18 cellular contexts compared by ENCODE assay signal in the genomic region with DNA sequence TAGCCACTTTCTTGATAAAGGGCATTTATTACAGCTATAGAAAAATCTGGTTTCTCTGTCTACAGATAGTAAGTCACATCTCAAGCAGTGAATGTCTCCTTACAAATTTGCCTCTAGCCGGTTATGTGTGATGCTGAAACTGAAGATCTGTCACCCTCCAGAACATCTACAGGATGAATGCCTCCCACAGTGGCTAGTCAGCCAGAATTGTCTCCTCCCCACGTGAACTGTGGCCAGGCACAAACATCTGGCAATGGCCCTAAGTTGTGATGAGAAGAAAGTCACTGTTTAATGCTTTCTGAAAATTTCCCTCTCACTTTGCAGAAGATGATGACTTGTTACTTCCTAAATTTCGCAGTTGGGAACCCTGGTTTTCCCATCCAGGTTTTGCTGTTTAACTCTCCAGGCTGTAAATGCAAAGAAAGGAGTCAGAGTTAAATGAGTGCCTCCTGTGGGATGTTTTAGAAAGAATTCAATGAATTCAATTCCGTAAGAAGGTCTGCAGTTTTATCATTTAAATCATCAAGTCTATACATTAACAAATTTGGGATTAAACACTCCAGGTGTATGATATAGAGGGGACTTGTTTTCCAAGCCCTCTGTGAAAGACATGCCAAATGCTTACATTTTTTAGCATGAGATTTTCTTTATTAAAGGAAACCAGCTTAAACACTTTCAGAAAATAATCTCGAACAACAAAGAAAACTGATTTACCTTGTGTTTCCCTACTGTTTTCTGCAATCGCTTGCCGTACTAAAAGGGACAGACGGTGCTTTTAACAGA.
"Had no signal": no experiment of that assay in that cellular context is flagged by ENCODE, and none has a peak within 500 bp of the region (broad histone marks: within the 10 kb centered on the region; RNA-seq: fewer than 3 reads in every experiment).

No MANE protein-coding gene starts in this region.

- H3K9me3 Mint-ChIP-seq: immature natural killer cell; stimulated activated effector memory CD8-positive, alpha-beta T cell treated with anti-CD3 and anti-CD28 coated beads, Interleukin-12 subunit alpha, Interleukin-12 subunit beta, amount 100 ng/mL, for 72 hours; stimulated activated naive CD8-positive, alpha-beta T cell treated with anti-CD3 and anti-CD28 coated beads, Interleukin-15, Interleukin-2, amounts not matched to agents 100 ng/mL and 50 ng/mL, for 24 hours had no signal

- DNase-seq: colonic mucosa; dermis blood vessel endothelial cell; foreskin keratinocyte; immature natural killer cell; mesendoderm; naive thymus-derived CD4-positive, alpha-beta T cell; nephron progenitor cell; ovary; right lobe of liver; stimulated activated CD4-positive, alpha-beta T cell treated with anti-CD3 and anti-CD28 coated beads, Interleukin-4, amount 100 ng/mL, for 1 hour; stimulated activated CD8-positive, alpha-beta memory T cell treated with anti-CD3 and anti-CD28 coated beads, Interleukin-4, amount 100 ng/mL, for 48 hours; upper lobe of right lung had no signal

- H3K4me1 Mint-ChIP-seq: naive thymus-derived CD4-positive, alpha-beta T cell; stimulated activated effector memory CD8-positive, alpha-beta T cell treated with anti-CD3 and anti-CD28 coated beads, Interleukin-12 subunit alpha, Interleukin-12 subunit beta, amount 100 ng/mL, for 72 hours had no signal

- H3K79me2 ChIP-seq: hepatocyte had no signal

- H3K4me3 ChIP-seq: colonic mucosa, hepatocyte, ovary, right lobe of liver, tibial nerve, upper lobe of right lung, vagina had no signal

- ATAC-seq: foreskin keratinocyte; naive thymus-derived CD4-positive, alpha-beta T cell; right lobe of liver; stimulated activated effector memory CD8-positive, alpha-beta T cell treated with anti-CD3 and anti-CD28 coated beads, Interleukin-12 subunit alpha, Interleukin-12 subunit beta, amount 100 ng/mL, for 72 hours; upper lobe of right lung had no signal

- FAIRE-seq: keratinocyte had no signal

- H2AFZ ChIP-seq: hepatocyte had no signal

- H3K4me1 ChIP-seq: colonic mucosa, foreskin keratinocyte, right lobe of liver, tibial nerve, upper lobe of right lung, vagina had no signal

- H3K36me3 ChIP-seq: colonic mucosa, ovary, right lobe of liver, tibial nerve, upper lobe of right lung, vagina had no signal

- H3K9me3 ChIP-seq: colonic mucosa, ovary, right lobe of liver, tibial nerve, upper lobe of right lung, vagina had no signal

- H3K4me3 Mint-ChIP-seq: immature natural killer cell; naive thymus-derived CD4-positive, alpha-beta T cell; nephron progenitor cell; stimulated activated effector memory CD8-positive, alpha-beta T cell treated with anti-CD3 and anti-CD28 coated beads, Interleukin-12 subunit alpha, Interleukin-12 subunit beta, amount 100 ng/mL, for 72 hours; stimulated activated naive CD8-positive, alpha-beta T cell treated with anti-CD3 and anti-CD28 coated beads, Interleukin-15, Interleukin-2, amounts not matched to agents 100 ng/mL and 50 ng/mL, for 24 hours had no signal

- H3K27ac ChIP-seq: colonic mucosa, foreskin keratinocyte, hepatocyte, ovary, right lobe of liver, tibial nerve, upper lobe of right lung, vagina had no signal

- H3K27me3 ChIP-seq: colonic mucosa, hepatocyte, ovary, right lobe of liver, tibial nerve, upper lobe of right lung, vagina had no signal

- H3K4me2 ChIP-seq: hepatocyte had no signal

- H3K27ac Mint-ChIP-seq: immature natural killer cell; naive thymus-derived CD4-positive, alpha-beta T cell; nephron progenitor cell; stimulated activated effector memory CD8-positive, alpha-beta T cell treated with anti-CD3 and anti-CD28 coated beads, Interleukin-12 subunit alpha, Interleukin-12 subunit beta, amount 100 ng/mL, for 72 hours; stimulated activated naive CD8-positive, alpha-beta T cell treated with anti-CD3 and anti-CD28 coated beads, Interleukin-15, Interleukin-2, amounts not matched to agents 100 ng/mL and 50 ng/mL, for 24 hours had no signal

- H3K36me3 Mint-ChIP-seq: immature natural killer cell; stimulated activated effector memory CD8-positive, alpha-beta T cell treated with anti-CD3 and anti-CD28 coated beads, Interleukin-12 subunit alpha, Interleukin-12 subunit beta, amount 100 ng/mL, for 72 hours had no signal
